ENCODE assay signal across 22 cellular contexts in the genomic region with DNA sequence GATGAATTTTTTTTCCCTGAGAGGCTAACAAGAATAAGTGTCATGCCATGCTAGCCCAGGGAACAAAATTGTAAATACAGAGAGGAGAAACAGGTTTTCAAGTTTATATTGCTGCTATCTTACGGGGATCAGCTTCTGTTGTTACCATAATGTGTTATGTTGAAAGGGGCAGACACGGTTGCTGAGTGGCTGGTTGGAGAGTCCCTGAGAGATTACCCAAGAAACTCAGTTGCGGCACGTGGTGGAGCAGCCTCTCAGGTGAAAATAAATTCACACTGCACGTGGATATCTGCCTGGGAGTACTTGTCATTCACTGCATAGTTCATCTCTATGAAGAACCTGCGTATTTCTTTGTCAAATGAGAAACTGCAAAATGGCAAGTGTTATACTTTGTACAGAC.
"Had no signal": no experiment of that assay in that cellular context is flagged by ENCODE, and none has a peak within 500 bp of the region (broad histone marks: within the 10 kb centered on the region; RNA-seq: fewer than 3 reads in every experiment).

No MANE protein-coding gene starts in this region.

- H3K36me3 Mint-ChIP-seq: IgD-negative memory B cell had no signal

- H3K4me1 ChIP-seq: SJSA1 had no signal

- H3K27me3 ChIP-seq: SJSA1 had no signal

- DNase-seq: Kasumi-1, MV-4-11, NCI-H1048, NCI-H1105, NCI-H1436 treated with DMSO at 0.1 percent for 48 hours, NCI-H1694, NCI-H187 treated with DMSO at 0.1 percent for 48 hours, NCI-H2029 treated with DMSO at 0.1 percent for 48 hours, NCI-H2171, NCI-H226, NCI-H446, NCI-H510A, NCI-H524 treated with DMSO at 0.1 percent for 48 hours, NCI-H774, Right ventricle myocardium superior, RPMI8226, SIG-M5 had no signal

- H3K27me3 Mint-ChIP-seq: IgD-negative memory B cell had no signal

- H3K27ac Mint-ChIP-seq: IgD-negative memory B cell had no signal

- H3K27ac ChIP-seq: KMS-11, SJSA1, SK-N-MC had no signal

- H3K4me3 ChIP-seq: K562, SJSA1, SK-N-MC had no signal

- ATAC-seq: K562 had no signal

- H3K9me3 ChIP-seq: SJSA1 had no signal

- H3K4me1 Mint-ChIP-seq: IgD-negative memory B cell had no signal

- H3K36me3 ChIP-seq: SJSA1 had no signal

- H3K4me3 Mint-ChIP-seq: IgD-negative memory B cell had no signal
